In genomic region chr12:124544983-124545382, GRCh38 we compare ENCODE assay signal across 12 cellular contexts. TPM values are rescaled to one million over a fixed set of nuclear protein-coding genes. Genes with fewer than 3 reads are reported as not detected.
DNase-seq lines count a peak whose midpoint lies in the region; ATAC-seq and TF ChIP-seq lines count a peak whose summit lies in the region.
"Had no signal": no experiment of that assay in that cellular context is flagged by ENCODE, and none has a peak within 500 bp of the region (broad histone marks: within the 10 kb centered on the region; RNA-seq: fewer than 3 reads in every experiment).

No MANE protein-coding gene starts in this region.

- H3K9me3 Mint-ChIP-seq in memory B cell = no peaks in the 10 kb centered on the region
- H3K9me3 Mint-ChIP-seq in activated CD8-positive, alpha-beta memory T cell treated with anti-CD3 and anti-CD28 coated beads, Interleukin-2, amount 10 ng/mL, durations not matched to agents 7 days and 5 days (ENCODE audit: low read depth) = no peaks in the 10 kb centered on the region

- H3K4me1 Mint-ChIP-seq in memory B cell = peaks cover 32% of the 10 kb centered on the region
- H3K4me1 Mint-ChIP-seq in activated CD8-positive, alpha-beta memory T cell treated with anti-CD3 and anti-CD28 coated beads, Interleukin-2, amount 10 ng/mL, durations not matched to agents 7 days and 5 days = peaks cover 44% of the 10 kb centered on the region

- H3K36me3 ChIP-seq in ACC112 (ENCODE audit: insufficient read depth, low read length) (no peaks in the 10 kb centered on the region), WERI-Rb-1 (peaks cover 22% of the 10 kb centered on the region)
- H3K36me3 ChIP-seq: ascending aorta, left ventricle myocardium inferior had no signal

- H3K27ac Mint-ChIP-seq in memory B cell = peak overlapping the region; percentile 92
- no peak overlapping the region for H3K27ac Mint-ChIP-seq in activated CD8-positive, alpha-beta memory T cell treated with anti-CD3 and anti-CD28 coated beads, Interleukin-2, amount 10 ng/mL, durations not matched to agents 7 days and 5 days

- CTCF ChIA-PET in GM10248 (lab: Yijun Ruan, JAX) = interaction anchor here (0.9 to 1.8 kb wide), 4 partner anchors 8 to 51 kb away, joined by 4 to 6 read pairs (median 5); no protein-coding TSS in a partner anchor
- CTCF ChIA-PET in activated CD8-positive, alpha-beta memory T cell treated with anti-CD3 and anti-CD28 coated beads, Interleukin-2, amount 10 ng/mL, durations not matched to agents 7 days and 5 days (lab: Charles Lee) = no interaction called here

- peak overlapping the region; percentile 69 for H3K27ac ChIP-seq in ACC112 (ENCODE audit: low read depth, low read length)
- peak overlapping the region; percentile 98 for H3K27ac ChIP-seq in WERI-Rb-1
- H3K27ac ChIP-seq: ascending aorta, C4-2B, left ventricle myocardium inferior had no signal

- H3K4me1 ChIP-seq in ACC112 (ENCODE audit: control insufficient read depth, insufficient read depth, low read length, unreplicated experiment) = peaks cover 44% of the 10 kb centered on the region

- H3K4me3 ChIP-seq in ACC112 (ENCODE audit: low read depth, low read length) (no peak overlapping the region), GM08714 (ENCODE audit: low read length) (peak overlapping the region; percentile 8; the same call in 1 of the 2 replicates), WERI-Rb-1 (ENCODE audit: low read depth, low read length) (no peak overlapping the region)
- H3K4me3 ChIP-seq: ascending aorta, left ventricle myocardium inferior had no signal

- H2AFZ ChIP-seq in ACC112 (ENCODE audit: low read length, unreplicated experiment) = no peak overlapping the region

- no peak overlapping the region for H3K4me3 Mint-ChIP-seq in memory B cell
- no peak overlapping the region for H3K4me3 Mint-ChIP-seq in activated CD8-positive, alpha-beta memory T cell treated with anti-CD3 and anti-CD28 coated beads, Interleukin-2, amount 10 ng/mL, durations not matched to agents 7 days and 5 days

- H3K36me3 Mint-ChIP-seq in memory B cell = no peaks in the 10 kb centered on the region
- peaks cover 5% of the 10 kb centered on the region for H3K36me3 Mint-ChIP-seq in activated CD8-positive, alpha-beta memory T cell treated with anti-CD3 and anti-CD28 coated beads, Interleukin-2, amount 10 ng/mL, durations not matched to agents 7 days and 5 days

- ATAC-seq in memory B cell (ENCODE audit: low read depth) = no peak
- ATAC-seq in activated CD8-positive, alpha-beta memory T cell treated with anti-CD3 and anti-CD28 coated beads, Interleukin-2, amount 10 ng/mL, durations not matched to agents 7 days and 5 days = no peak
- ATAC-seq in HG02798 (IDR thresholded peaks at IDR 0.05; ENCODE audit: poor library complexity, unreplicated experiment) = no peak

- DNase-seq in WERI-Rb-1 (no peak), memory B cell (ENCODE audit: low spot score in 2 of 2) (no peak), GM10248 (ENCODE audit: extremely low spot score) (no peak), NAMALWA (ENCODE audit: low spot score) (no peak)
- no peak for DNase-seq in activated CD8-positive, alpha-beta memory T cell treated with anti-CD3 and anti-CD28 coated beads, Interleukin-2, amount 10 ng/mL, durations not matched to agents 7 days and 5 days
- DNase-seq: left ventricle myocardium inferior, NCI-H446 had no signal

- H3K9me3 ChIP-seq in WERI-Rb-1 (ENCODE audit: severe bottlenecking) = no peaks in the 10 kb centered on the region
- H3K9me3 ChIP-seq: ascending aorta, left ventricle myocardium inferior had no signal

- TF ChIP-seq CTCF in WERI-Rb-1 (IDR thresholded peaks at IDR 0.05; ENCODE audit: low read depth, low read length) (no peak), GM10248 (IDR thresholded peaks at IDR 0.05; ENCODE audit: control extremely low read depth, extremely low read depth, low read depth, missing control alignments) (no peak)

- POLR2A ChIA-PET in GM10248 (lab: Yijun Ruan, JAX) = no interaction called here

- H3K79me2 ChIP-seq in ACC112 (ENCODE audit: control insufficient read depth, insufficient read depth, low read length, unreplicated experiment) = peaks cover 67% of the 10 kb centered on the region

- H3K27me3 ChIP-seq in ACC112 (ENCODE audit: insufficient read depth, low read length) = no peaks in the 10 kb centered on the region
- no peaks in the 10 kb centered on the region for H3K27me3 ChIP-seq in WERI-Rb-1 (ENCODE audit: insufficient read depth, low read depth, severe bottlenecking)
- H3K27me3 ChIP-seq: ascending aorta had no signal

- H3K27me3 Mint-ChIP-seq in memory B cell = no peaks in the 10 kb centered on the region
- peaks cover 7% of the 10 kb centered on the region for H3K27me3 Mint-ChIP-seq in activated CD8-positive, alpha-beta memory T cell treated with anti-CD3 and anti-CD28 coated beads, Interleukin-2, amount 10 ng/mL, durations not matched to agents 7 days and 5 days

RNA-seq across cellular contexts. Expression of gene NCOR2, which starts 22.4 kb away (rescaled TPM):
- 10 to 100 TPM; 84.6 to 99.4 TPM for total RNA-seq in activated CD8-positive, alpha-beta memory T cell treated with anti-CD3 and anti-CD28 coated beads, Interleukin-2, amount 10 ng/mL, durations not matched to agents 7 days and 5 days
